23 cellular contexts compared by ENCODE assay signal in genomic region chr7:97009753-97010732, GRCh38. TPM values are rescaled to one million over a fixed set of nuclear protein-coding genes. Genes with fewer than 3 reads are reported as not detected.
"Had no signal": no experiment of that assay in that cellular context is flagged by ENCODE, and none has a peak within 500 bp of the region (broad histone marks: within the 10 kb centered on the region; RNA-seq: fewer than 3 reads in every experiment).

No MANE protein-coding gene starts in this region.

- H3K27ac ChIP-seq: psoas muscle, sigmoid colon, transverse colon, VCaP had no signal

- DNase-seq: activated CD4-positive, alpha-beta T cell treated with anti-CD3 and anti-CD28 coated beads for 36 hours; activated CD8-positive, alpha-beta memory T cell treated with anti-CD3 and anti-CD28 coated beads, Interleukin-2, amount 50 U/mL, for 48 hours; activated CD8-positive, alpha-beta T cell treated with anti-CD3 and anti-CD28 coated beads for 36 hours; activated naive CD4-positive, alpha-beta T cell treated with Interleukin-2 at 50 U/mL for 16 hours; central memory CD4-positive, alpha-beta T cell; cortex of kidney; effector memory CD8-positive, alpha-beta T cell; erythroblast; immature natural killer cell; left cardiac atrium; naive thymus-derived CD8-positive, alpha-beta T cell; psoas muscle; sigmoid colon; stimulated activated CD4-positive, alpha-beta T cell treated with anti-CD3 and anti-CD28 coated beads, Interleukin-2, amount 100 ng/mL, for 24 hours; stimulated activated naive B cell treated with anti-CD40 and anti-IgM and Interleukin-4, amounts not matched to agents 10 μg/mL and 1 μg/mL and 100 μg/mL, for 72 hours; T-cell; transverse colon had no signal

- H3K36me3 ChIP-seq: sigmoid colon, transverse colon had no signal

- ATAC-seq: activated CD4-positive, alpha-beta T cell treated with anti-CD3 and anti-CD28 coated beads for 36 hours; activated CD8-positive, alpha-beta T cell treated with anti-CD3 and anti-CD28 coated beads for 36 hours; effector memory CD8-positive, alpha-beta T cell; left cardiac atrium; naive thymus-derived CD8-positive, alpha-beta T cell; psoas muscle; stimulated activated naive B cell treated with anti-CD40 and anti-IgM and Interleukin-4, amounts not matched to agents 10 μg/mL and 1 μg/mL and 100 μg/mL, for 72 hours; T-cell had no signal

- H3K9me3 ChIP-seq: psoas muscle, sigmoid colon, transverse colon had no signal

- H3K4me3 ChIP-seq: psoas muscle, sigmoid colon, transverse colon had no signal

RNA-seq across cellular contexts. Expression of gene DLX6, which starts 4.7 kb away (rescaled TPM):
- total RNA-seq: activated CD4-positive, alpha-beta T cell treated with anti-CD3 and anti-CD28 coated beads for 36 hours; activated CD8-positive, alpha-beta T cell treated with anti-CD3 and anti-CD28 coated beads for 36 hours; glomerular endothelial cell; lung microvascular endothelial cell; mononuclear cell; naive thymus-derived CD8-positive, alpha-beta T cell; omental fat pad; psoas muscle; subcutaneous adipose tissue; T-cell; transverse colon had no signal
- polyA plus RNA-seq: immature natural killer cell; naive thymus-derived CD8-positive, alpha-beta T cell; psoas muscle had no signal

RNA-seq across cellular contexts. Expression of gene DLX5, which starts 14.6 kb away (rescaled TPM):
- total RNA-seq: activated CD4-positive, alpha-beta T cell treated with anti-CD3 and anti-CD28 coated beads for 36 hours; activated CD8-positive, alpha-beta T cell treated with anti-CD3 and anti-CD28 coated beads for 36 hours; glomerular endothelial cell; lung microvascular endothelial cell; mononuclear cell; naive thymus-derived CD8-positive, alpha-beta T cell; psoas muscle; T-cell; transverse colon had no signal
- polyA plus RNA-seq: immature natural killer cell; naive thymus-derived CD8-positive, alpha-beta T cell; psoas muscle had no signal
